ENCODE assay signal across 8 cellular contexts in the genomic region with DNA sequence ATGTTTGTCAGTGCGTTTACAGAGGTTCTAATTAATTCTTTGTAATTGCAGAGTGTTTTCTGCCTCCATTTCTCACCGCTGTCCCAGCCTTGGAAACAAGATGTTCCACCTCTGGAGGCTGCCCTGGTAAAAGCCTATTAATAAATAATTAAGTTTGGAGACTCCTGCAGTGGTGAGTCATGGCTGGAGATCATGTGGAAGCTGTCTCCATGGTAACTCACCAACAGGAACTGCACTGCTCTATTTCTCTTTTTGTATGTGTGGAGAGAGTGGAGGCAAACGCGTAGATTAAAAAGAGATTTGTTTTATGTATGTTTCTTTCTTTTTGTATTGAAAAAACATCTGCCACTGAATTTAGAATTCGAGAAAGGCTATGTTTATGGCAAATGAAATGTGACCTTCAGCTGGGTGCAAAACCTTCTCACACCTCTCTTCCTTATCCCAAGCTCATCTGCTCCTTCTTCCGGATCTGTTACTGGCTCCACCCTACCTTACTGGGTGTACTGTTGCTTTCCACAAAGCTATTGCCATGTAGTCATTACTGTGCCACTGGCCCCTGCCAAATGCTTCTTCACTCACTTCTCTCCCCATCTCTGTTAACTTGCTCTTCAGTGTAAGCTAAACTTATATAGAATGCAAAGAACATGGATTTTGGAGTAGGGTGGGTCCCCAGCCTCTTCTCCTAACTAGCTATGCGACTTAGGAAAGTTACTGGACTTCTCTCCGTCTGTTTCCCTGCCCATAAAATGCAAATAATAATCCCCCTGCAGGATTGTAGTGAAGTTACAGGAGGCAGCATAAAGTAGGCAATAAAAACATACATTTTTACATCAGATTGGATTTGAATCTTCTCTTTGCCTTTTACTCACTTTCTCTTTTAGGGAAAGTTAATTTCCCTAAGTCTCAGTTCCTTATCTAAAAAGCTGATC.
DNase-seq lines count a peak whose midpoint lies in the region; ATAC-seq and TF ChIP-seq lines count a peak whose summit lies in the region.

No MANE protein-coding gene starts in this region.

- TF ChIP-seq CTCF in transverse colon (IDR thresholded peaks at IDR 0.05), result no peak

- no peak for TF ChIP-seq POLR2A in transverse colon (IDR thresholded peaks at IDR 0.05)

- H3K4me1 ChIP-seq in transverse colon, result no peaks in the 10 kb centered on the region

- no peak for TF ChIP-seq EP300 in transverse colon (IDR thresholded peaks at IDR 0.05; ENCODE audit: low read depth)

- no peak for ATAC-seq in HG03280 (IDR thresholded peaks at IDR 0.05; ENCODE audit: unreplicated experiment)

- CTCF ChIA-PET in HEK293T (lab: Yijun Ruan, JAX), result no interaction called here

- POLR2A ChIA-PET in HEK293T (lab: Yijun Ruan, JAX), result no interaction called here

- intact Hi-C loops in transverse colon (cut with DNase I; ENCODE audit: low total_unique reads), result no loop called here

- no peak overlapping the region for H3K27ac ChIP-seq in transverse colon

- H3K9me3 ChIP-seq in transverse colon, result no peaks in the 10 kb centered on the region

- H3K36me3 ChIP-seq in transverse colon, result no peaks in the 10 kb centered on the region

- DNase-seq in HEK293T (ENCODE audit: extremely low spot score) (peak; percentile 10), RPMI7951 (ENCODE audit: low read depth) (peak; percentile 92), foreskin melanocyte (peak; percentile 83), putamen (ENCODE audit: low spot score) (peak; percentile 73), transverse colon (no peak), NCI-H2227 (lab: John Stamatoyannopoulos, UW; ENCODE audit: unreplicated experiment) (no peak)
- DNase-seq in activated CD4-positive, alpha-beta T cell treated with anti-CD3 and anti-CD28 coated beads, Interleukin-2, amount 50 U/mL, for 1 hour, result no peak

- in situ Hi-C loops in transverse colon (cut with MboI; ENCODE audit: low pct_ligation_motif_present in 1 of 4, low pct_unique_long_range_greater_than_20kb in 1 of 4, low sequenced_read_pairs in 3 of 4), result no loop called here

- no peaks in the 10 kb centered on the region for H3K27me3 ChIP-seq in transverse colon

- no peak overlapping the region for H3K4me3 ChIP-seq in transverse colon

- WGBS in transverse colon (ENCODE audit: low coverage in 1 of 2), 2 donors, result 34 to 40% methylated on average over 7 to 8 of the region's 8 CpGs

TF ChIP-seq in HEK293T, 16 proteins besides CTCF, POLR2A, EP300 and RAD21:
- no peak for TF ChIP-seq ELF4 (IDR thresholded peaks at IDR 0.05)
- no peak for TF ChIP-seq HDGF (IDR thresholded peaks at IDR 0.05; ENCODE audit: borderline replicate concordance)
- no peak for TF ChIP-seq FOXM1 (IDR thresholded peaks at IDR 0.05; ENCODE audit: borderline replicate concordance)
- TF ChIP-seq TARDBP (IDR thresholded peaks at IDR 0.05), result no peak

Comparison
In these comparisons a context has a peak if more than half of its experiments do, and no peak if none do; other contexts are left out.
1. DNase-seq: peak in HEK293T (single experiment), RPMI7951 (single experiment), foreskin melanocyte (single experiment) and putamen (single experiment); none in transverse colon (single experiment), activated CD4-positive, alpha-beta T cell treated with anti-CD3 and anti-CD28 coated beads, Interleukin-2, amount 50 U/mL, for 1 hour (single experiment) and NCI-H2227 (single experiment).